16 cellular contexts compared by ENCODE assay signal in genomic region chr22:46931414-46931813, GRCh38.
DNase-seq lines count a peak whose midpoint lies in the region; ATAC-seq and TF ChIP-seq lines count a peak whose summit lies in the region.
"Had no signal": no experiment of that assay in that cellular context is flagged by ENCODE, and none has a peak within 500 bp of the region (broad histone marks: within the 10 kb centered on the region; RNA-seq: fewer than 3 reads in every experiment).

No MANE protein-coding gene starts in this region.

- no peaks in the 10 kb centered on the region for H3K27me3 Mint-ChIP-seq in activated CD8-positive, alpha-beta T cell treated with anti-CD3 and anti-CD28 coated beads, Interleukin-2, amount 10 ng/mL, durations not matched to agents 7 days and 5 days (ENCODE audit: low read depth)

- peak; percentile 9 for TF ChIP-seq CTCF in fibroblast of the aortic adventitia (IDR thresholded peaks at IDR 0.05; ENCODE audit: insufficient read depth, low read length)

- H3K4me3 Mint-ChIP-seq in activated CD8-positive, alpha-beta T cell treated with anti-CD3 and anti-CD28 coated beads, Interleukin-2, amount 10 ng/mL, durations not matched to agents 7 days and 5 days: no peak overlapping the region
- H3K4me3 Mint-ChIP-seq: activated naive CD4-positive, alpha-beta T cell treated with anti-CD3 and anti-CD28 coated beads for 36 hours; T-helper 1 cell treated with Interleukin-12 subunit alpha and Interleukin-12 subunit beta and Interleukin-4 antibody, amounts not matched to agents 30 μg/mL and 1 μg/mL, for 36 hours had no signal

- ATAC-seq in GM21619 (IDR thresholded peaks at IDR 0.05; ENCODE audit: unreplicated experiment) (no peak), GM19328 (IDR thresholded peaks at IDR 0.05; ENCODE audit: unreplicated experiment) (no peak)
- no peak for ATAC-seq in activated CD8-positive, alpha-beta T cell treated with anti-CD3 and anti-CD28 coated beads, Interleukin-2, amount 10 ng/mL, durations not matched to agents 7 days and 5 days
- ATAC-seq: gastrocnemius medialis had no signal

- CTCF ChIA-PET in activated CD8-positive, alpha-beta T cell treated with anti-CD3 and anti-CD28 coated beads, Interleukin-2, amount 10 ng/mL, durations not matched to agents 7 days and 5 days (lab: Charles Lee): no interaction called here

- no peak overlapping the region for H3K4me3 ChIP-seq in fibroblast of the aortic adventitia (ENCODE audit: low read depth, low read length)
- H3K4me3 ChIP-seq: gastrocnemius medialis, left ventricle myocardium inferior had no signal

- no peak overlapping the region for H3K27ac Mint-ChIP-seq in activated CD8-positive, alpha-beta T cell treated with anti-CD3 and anti-CD28 coated beads, Interleukin-2, amount 10 ng/mL, durations not matched to agents 7 days and 5 days
- H3K27ac Mint-ChIP-seq: activated naive CD4-positive, alpha-beta T cell treated with anti-CD3 and anti-CD28 coated beads for 36 hours; T-helper 1 cell treated with Interleukin-12 subunit alpha and Interleukin-12 subunit beta and Interleukin-4 antibody, amounts not matched to agents 30 μg/mL and 1 μg/mL, for 36 hours had no signal

- no peaks in the 10 kb centered on the region for H3K9me3 Mint-ChIP-seq in activated CD8-positive, alpha-beta T cell treated with anti-CD3 and anti-CD28 coated beads, Interleukin-2, amount 10 ng/mL, durations not matched to agents 7 days and 5 days (ENCODE audit: insufficient read depth)
- H3K9me3 Mint-ChIP-seq: activated naive CD4-positive, alpha-beta T cell treated with anti-CD3 and anti-CD28 coated beads for 36 hours; T-helper 1 cell treated with Interleukin-12 subunit alpha and Interleukin-12 subunit beta and Interleukin-4 antibody, amounts not matched to agents 30 μg/mL and 1 μg/mL, for 36 hours had no signal

- peaks cover 31% of the 10 kb centered on the region for H3K4me1 Mint-ChIP-seq in activated CD8-positive, alpha-beta T cell treated with anti-CD3 and anti-CD28 coated beads, Interleukin-2, amount 10 ng/mL, durations not matched to agents 7 days and 5 days (ENCODE audit: low read depth)

- POLR2A ChIA-PET in activated CD8-positive, alpha-beta T cell treated with anti-CD3 and anti-CD28 coated beads, Interleukin-2, amount 10 ng/mL, durations not matched to agents 7 days and 5 days (lab: Charles Lee): no interaction called here

- peaks cover 13% of the 10 kb centered on the region for H3K36me3 Mint-ChIP-seq in activated CD8-positive, alpha-beta T cell treated with anti-CD3 and anti-CD28 coated beads, Interleukin-2, amount 10 ng/mL, durations not matched to agents 7 days and 5 days (ENCODE audit: low read depth)

- peak; percentile 51 for DNase-seq in A172 (ENCODE audit: low spot score)
- DNase-seq in HCEC 1CT: peak; percentile 6
- DNase-seq in SW480 (ENCODE audit: low spot score): peak; percentile 2
- DNase-seq in fibroblast of the aortic adventitia (ENCODE audit: low read depth): peak; percentile 9
- DNase-seq in activated CD8-positive, alpha-beta T cell treated with anti-CD3 and anti-CD28 coated beads, Interleukin-2, amount 10 ng/mL, durations not matched to agents 7 days and 5 days: no peak
- no peak for DNase-seq in kidney tubule cell (ENCODE audit: low spot score)
- DNase-seq: activated CD4-positive, alpha-beta T cell treated with anti-CD3 and anti-CD28 coated beads, Interleukin-2, amount 50 U/mL, for 48 hours; activated naive CD4-positive, alpha-beta T cell treated with anti-CD3 and anti-CD28 coated beads for 36 hours; cortex of kidney; gastrocnemius medialis; Karpas-422; left ventricle myocardium inferior; occipital lobe had no signal

Comparison
In these comparisons a context has a peak if more than half of its experiments do, and no peak if none do; other contexts are left out.
1. DNase-seq: peak in A172 (single experiment), HCEC 1CT (single experiment), SW480 (single experiment) and fibroblast of the aortic adventitia (single experiment); none in activated CD8-positive, alpha-beta T cell treated with anti-CD3 and anti-CD28 coated beads, Interleukin-2, amount 10 ng/mL, durations not matched to agents 7 days and 5 days (single experiment) and kidney tubule cell (single experiment).